Comparison of ENCODE assay signal across 21 cellular contexts in genomic region chr19:41411094-41411493, GRCh38. TPM values are rescaled to one million over a fixed set of nuclear protein-coding genes. Genes with fewer than 3 reads are reported as not detected.
"Had no signal": no experiment of that assay in that cellular context is flagged by ENCODE, and none has a peak within 500 bp of the region (broad histone marks: within the 10 kb centered on the region; RNA-seq: fewer than 3 reads in every experiment).

No MANE protein-coding gene starts in this region.

- H3K9me3 Mint-ChIP-seq: activated naive CD4-positive, alpha-beta T cell treated with anti-CD3 and anti-CD28 coated beads for 36 hours; activated naive CD8-positive, alpha-beta T cell treated with anti-CD3 and anti-CD28 coated beads, Interleukin-2, amount 50 U/mL, for 24 hours; activated T-helper 1 cell treated with anti-CD3 and anti-CD28 coated beads, Interleukin-12 subunit alpha, Interleukin-12 subunit beta, Interleukin-2, Interleukin-4 antibody, amounts not matched to agents 30 ng/mL and 10 ng/mL and 1 ng/mL, durations not matched to agents 14 hours and 24 hours and 36 hours; endodermal cell; neural crest cell; stimulated activated memory B cell treated with anti-CD40 and anti-IgM and Interleukin-4, amounts not matched to agents 10 μg/mL and 1 μg/mL and 100 μg/mL, for 72 hours; T-cell had no signal

- H3K4me3 ChIP-seq: ascending aorta, dorsolateral prefrontal cortex, ovary, tibial artery had no signal

- H3K27me3 Mint-ChIP-seq: activated naive CD8-positive, alpha-beta T cell treated with anti-CD3 and anti-CD28 coated beads, Interleukin-2, amount 50 U/mL, for 24 hours; stimulated activated memory B cell treated with anti-CD40 and anti-IgM and Interleukin-4, amounts not matched to agents 10 μg/mL and 1 μg/mL and 100 μg/mL, for 72 hours; T-cell had no signal

- H3K4me1 Mint-ChIP-seq: neural crest cell had no signal

- DNase-seq: activated naive CD4-positive, alpha-beta T cell treated with anti-CD3 and anti-CD28 coated beads for 36 hours; activated naive CD8-positive, alpha-beta T cell treated with anti-CD3 and anti-CD28 coated beads, Interleukin-2, amount 50 U/mL, for 24 hours; endodermal cell; ovary; stimulated activated CD4-positive, alpha-beta T cell treated with anti-CD3 and anti-CD28 coated beads, Interleukin-12 subunit alpha, Interleukin-12 subunit beta, amount 100 ng/mL, for 4 hours; stimulated activated CD4-positive, alpha-beta T cell treated with anti-CD3 and anti-CD28 coated beads, Interleukin-2, amount 100 ng/mL, for 24 hours; T-cell; T-helper 9 cell; tibial artery had no signal

- H3K36me3 ChIP-seq: ovary had no signal

- H3K27ac Mint-ChIP-seq: activated naive CD4-positive, alpha-beta T cell treated with anti-CD3 and anti-CD28 coated beads for 36 hours; activated naive CD8-positive, alpha-beta T cell treated with anti-CD3 and anti-CD28 coated beads, Interleukin-2, amount 50 U/mL, for 24 hours; activated T-helper 1 cell treated with anti-CD3 and anti-CD28 coated beads, Interleukin-12 subunit alpha, Interleukin-12 subunit beta, Interleukin-2, Interleukin-4 antibody, amounts not matched to agents 30 ng/mL and 10 ng/mL and 1 ng/mL, durations not matched to agents 14 hours and 24 hours and 36 hours; endodermal cell; stimulated activated memory B cell treated with anti-CD40 and anti-IgM and Interleukin-4, amounts not matched to agents 10 μg/mL and 1 μg/mL and 100 μg/mL, for 72 hours; T-cell had no signal

- ATAC-seq: activated CD4-positive, CD25-positive, alpha-beta regulatory T cell treated with anti-CD3 and anti-CD28 coated beads, Interleukin-2, amount 50 U/mL, for 24 hours; activated naive CD8-positive, alpha-beta T cell treated with anti-CD3 and anti-CD28 coated beads, Interleukin-2, amount 50 U/mL, for 24 hours; esophagus mucosa; stimulated activated memory B cell treated with anti-CD40 and anti-IgM and Interleukin-4, amounts not matched to agents 10 μg/mL and 1 μg/mL and 100 μg/mL, for 72 hours; T-cell had no signal

- H3K9me3 ChIP-seq: ascending aorta, ovary, tibial artery had no signal

- H3K27me3 ChIP-seq: ascending aorta, dorsolateral prefrontal cortex, ovary, tibial artery had no signal

- H3K4me3 Mint-ChIP-seq: activated naive CD4-positive, alpha-beta T cell treated with anti-CD3 and anti-CD28 coated beads for 36 hours; activated naive CD8-positive, alpha-beta T cell treated with anti-CD3 and anti-CD28 coated beads, Interleukin-2, amount 50 U/mL, for 24 hours; activated T-helper 1 cell treated with anti-CD3 and anti-CD28 coated beads, Interleukin-12 subunit alpha, Interleukin-12 subunit beta, Interleukin-2, Interleukin-4 antibody, amounts not matched to agents 30 ng/mL and 10 ng/mL and 1 ng/mL, durations not matched to agents 14 hours and 24 hours and 36 hours; endodermal cell; neural crest cell; stimulated activated memory B cell treated with anti-CD40 and anti-IgM and Interleukin-4, amounts not matched to agents 10 μg/mL and 1 μg/mL and 100 μg/mL, for 72 hours; T-cell had no signal

- H3K27ac ChIP-seq: ascending aorta, ovary, tibial artery had no signal

RNA-seq across cellular contexts. Expression of gene ERICH4, which starts 31.9 kb away (rescaled TPM):
- total RNA-seq: activated CD8-positive, alpha-beta memory T cell treated with anti-CD3 and anti-CD28 coated beads for 36 hours; activated naive CD4-positive, alpha-beta T cell treated with anti-CD3 and anti-CD28 coated beads for 36 hours; activated T-helper 1 cell treated with anti-CD3 and anti-CD28 coated beads, Interleukin-12 subunit alpha, Interleukin-12 subunit beta, Interleukin-2, Interleukin-4 antibody, amounts not matched to agents 30 ng/mL and 10 ng/mL and 1 ng/mL, durations not matched to agents 14 hours and 24 hours and 36 hours; ascending aorta; dorsolateral prefrontal cortex; endodermal cell; esophagus mucosa; glomerular endothelial cell; kidney epithelial cell; lower leg skin; neural crest cell; ovary; subcutaneous adipose tissue had no signal
- polyA plus RNA-seq: ovary had no signal
